Comparison of ENCODE assay signal across 1 cellular context in the genomic region with DNA sequence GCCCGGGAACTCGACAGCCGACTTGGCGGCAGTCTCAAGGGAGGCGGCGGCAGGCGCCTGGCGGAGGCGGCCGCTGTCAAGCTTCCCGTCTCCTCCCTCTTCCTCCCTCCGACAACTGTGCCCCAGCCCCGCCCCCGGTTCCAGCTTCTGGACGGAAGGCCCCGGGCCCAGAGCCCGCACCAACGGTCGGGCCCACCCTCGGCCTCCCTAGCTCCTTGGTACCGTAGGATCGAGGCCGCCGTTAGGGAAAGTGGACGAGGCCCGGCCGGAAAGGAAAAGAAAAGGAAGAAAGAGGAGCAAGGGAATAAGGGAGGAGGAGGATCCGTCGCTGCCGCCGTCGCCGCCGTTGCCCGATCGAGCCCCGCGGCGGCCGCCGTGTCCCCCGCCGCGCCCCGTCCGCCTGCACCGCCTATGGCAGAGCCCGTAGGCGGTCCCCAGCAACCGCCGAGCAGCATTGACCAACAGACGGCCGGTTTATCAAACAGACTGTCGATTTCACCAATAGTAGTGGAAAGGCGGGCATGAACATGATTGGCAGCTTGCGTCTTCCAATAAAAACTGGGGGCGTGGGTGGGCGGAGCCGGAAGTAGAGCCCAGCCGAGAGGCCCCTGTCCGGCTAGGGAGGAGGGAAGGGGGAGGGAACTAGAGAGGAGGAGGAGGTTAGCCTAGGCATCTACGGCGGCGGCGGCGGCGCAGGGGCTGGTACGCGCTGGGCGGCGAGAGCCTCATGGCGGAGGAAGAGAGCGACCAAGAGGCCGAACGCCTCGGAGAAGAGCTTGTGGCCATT.
A peak's percentile ranks its signal among the peaks of the same experiment; 100 is the strongest.
TF ChIP-seq lines count a peak whose summit lies in the region.

A gene with protein sequence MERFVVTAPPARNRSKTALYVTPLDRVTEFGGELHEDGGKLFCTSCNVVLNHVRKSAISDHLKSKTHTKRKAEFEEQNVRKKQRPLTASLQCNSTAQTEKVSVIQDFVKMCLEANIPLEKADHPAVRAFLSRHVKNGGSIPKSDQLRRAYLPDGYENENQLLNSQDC (minus strand): TSS at position 413 of the 787 bp plus-strand sequence. CDS start 3,029 bp downstream, outside the sequence.
A gene (plus strand): TSS at position 663 of the 787 bp plus-strand sequence. CDS start 65 bp downstream, at position 728.

TF ChIP-seq in HepG2, 621 proteins besides CTCF, POLR2A, EP300 and RAD21 (continued from another document and continues in another):
- TF ChIP-seq ZNF674 (CRISPR knock-in tag; IDR thresholded peaks at IDR 0.05; ENCODE audit: low read depth) (no peak), MXI1 (IDR thresholded peaks at IDR 0.05; ENCODE audit: borderline replicate concordance, low read depth, low read length) (peak; percentile 37; the same call in 1 of the 3 replicates), ZEB1 (IDR thresholded peaks at IDR 0.05; ENCODE audit: insufficient replicate concordance, low read depth) (no peak), KDM4B (CRISPR knock-in tag; IDR thresholded peaks at IDR 0.05) (no peak), HES4 (CRISPR knock-in tag; IDR thresholded peaks at IDR 0.05; ENCODE audit: borderline replicate concordance) (no peak), MED1 (CRISPR knock-in tag; IDR thresholded peaks at IDR 0.05) (peak; percentile 64), NCOA2 (CRISPR knock-in tag; IDR thresholded peaks at IDR 0.05) (no peak), CBX2 (IDR thresholded peaks at IDR 0.05; ENCODE audit: low read depth, low read length) (no peak), CBX2 (CRISPR knock-in tag; IDR thresholded peaks at IDR 0.05; ENCODE audit: low read depth) (no peak), EEA1 (CRISPR knock-in tag; IDR thresholded peaks at IDR 0.05; ENCODE audit: borderline replicate concordance) (peak; percentile 43; the same call in 1 of the 2 replicates), NFYB (CRISPR knock-in tag; IDR thresholded peaks at IDR 0.05) (peak; percentile 98), ZNF333 (CRISPR knock-in tag; IDR thresholded peaks at IDR 0.05; ENCODE audit: borderline replicate concordance) (0 out of 2 replicates have a peak, but pooled peaks have one; percentile 64), MTA3 (CRISPR knock-in tag; IDR thresholded peaks at IDR 0.05) (no peak), ZBTB1 (CRISPR knock-in tag; IDR thresholded peaks at IDR 0.05; ENCODE audit: borderline replicate concordance) (no peak), ZNF264 (CRISPR knock-in tag; IDR thresholded peaks at IDR 0.05) (no peak), THYN1 (CRISPR knock-in tag; IDR thresholded peaks at IDR 0.05; ENCODE audit: borderline replicate concordance, low read depth) (no peak), AGO1 (IDR thresholded peaks at IDR 0.05; ENCODE audit: low read depth, low read length, poor library complexity, severe bottlenecking) (no peak), HNF4A (CRISPR knock-in tag; IDR thresholded peaks at IDR 0.05) (no peak), THAP11 (CRISPR knock-in tag; IDR thresholded peaks at IDR 0.05) (peak; percentile 86), SSRP1 (CRISPR knock-in tag; IDR thresholded peaks at IDR 0.05) (no peak)
- TF ChIP-seq, protein P1, sequence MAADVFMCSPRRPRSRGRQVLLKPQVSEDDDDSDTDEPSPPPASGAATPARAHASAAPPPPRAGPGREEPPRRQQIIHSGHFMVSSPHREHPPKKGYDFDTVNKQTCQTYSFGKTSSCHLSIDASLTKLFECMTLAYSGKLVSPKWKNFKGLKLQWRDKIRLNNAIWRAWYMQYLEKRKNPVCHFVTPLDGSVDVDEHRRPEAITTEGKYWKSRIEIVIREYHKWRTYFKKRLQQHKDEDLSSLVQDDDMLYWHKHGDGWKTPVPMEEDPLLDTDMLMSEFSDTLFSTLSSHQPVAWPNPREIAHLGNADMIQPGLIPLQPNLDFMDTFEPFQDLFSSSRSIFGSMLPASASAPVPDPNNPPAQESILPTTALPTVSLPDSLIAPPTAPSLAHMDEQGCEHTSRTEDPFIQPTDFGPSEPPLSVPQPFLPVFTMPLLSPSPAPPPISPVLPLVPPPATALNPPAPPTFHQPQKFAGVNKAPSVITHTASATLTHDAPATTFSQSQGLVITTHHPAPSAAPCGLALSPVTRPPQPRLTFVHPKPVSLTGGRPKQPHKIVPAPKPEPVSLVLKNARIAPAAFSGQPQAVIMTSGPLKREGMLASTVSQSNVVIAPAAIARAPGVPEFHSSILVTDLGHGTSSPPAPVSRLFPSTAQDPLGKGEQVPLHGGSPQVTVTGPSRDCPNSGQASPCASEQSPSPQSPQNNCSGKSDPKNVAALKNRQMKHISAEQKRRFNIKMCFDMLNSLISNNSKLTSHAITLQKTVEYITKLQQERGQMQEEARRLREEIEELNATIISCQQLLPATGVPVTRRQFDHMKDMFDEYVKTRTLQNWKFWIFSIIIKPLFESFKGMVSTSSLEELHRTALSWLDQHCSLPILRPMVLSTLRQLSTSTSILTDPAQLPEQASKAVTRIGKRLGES (CRISPR knock-in tag; IDR thresholded peaks at IDR 0.05; ENCODE audit: borderline replicate concordance): no peak
- TF ChIP-seq, protein P2, sequence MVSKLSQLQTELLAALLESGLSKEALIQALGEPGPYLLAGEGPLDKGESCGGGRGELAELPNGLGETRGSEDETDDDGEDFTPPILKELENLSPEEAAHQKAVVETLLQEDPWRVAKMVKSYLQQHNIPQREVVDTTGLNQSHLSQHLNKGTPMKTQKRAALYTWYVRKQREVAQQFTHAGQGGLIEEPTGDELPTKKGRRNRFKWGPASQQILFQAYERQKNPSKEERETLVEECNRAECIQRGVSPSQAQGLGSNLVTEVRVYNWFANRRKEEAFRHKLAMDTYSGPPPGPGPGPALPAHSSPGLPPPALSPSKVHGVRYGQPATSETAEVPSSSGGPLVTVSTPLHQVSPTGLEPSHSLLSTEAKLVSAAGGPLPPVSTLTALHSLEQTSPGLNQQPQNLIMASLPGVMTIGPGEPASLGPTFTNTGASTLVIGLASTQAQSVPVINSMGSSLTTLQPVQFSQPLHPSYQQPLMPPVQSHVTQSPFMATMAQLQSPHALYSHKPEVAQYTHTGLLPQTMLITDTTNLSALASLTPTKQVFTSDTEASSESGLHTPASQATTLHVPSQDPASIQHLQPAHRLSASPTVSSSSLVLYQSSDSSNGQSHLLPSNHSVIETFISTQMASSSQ (IDR thresholded peaks at IDR 0.05; ENCODE audit: low read depth): no peak
- TF ChIP-seq, protein P2 (CRISPR knock-in tag; IDR thresholded peaks at IDR 0.05; ENCODE audit: borderline replicate concordance): no peak; the same call in 1 of the 2 replicates
- TF ChIP-seq, protein P3, sequence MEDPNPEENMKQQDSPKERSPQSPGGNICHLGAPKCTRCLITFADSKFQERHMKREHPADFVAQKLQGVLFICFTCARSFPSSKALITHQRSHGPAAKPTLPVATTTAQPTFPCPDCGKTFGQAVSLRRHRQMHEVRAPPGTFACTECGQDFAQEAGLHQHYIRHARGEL (CRISPR knock-in tag; IDR thresholded peaks at IDR 0.05): no peak
- TF ChIP-seq, protein P4, sequence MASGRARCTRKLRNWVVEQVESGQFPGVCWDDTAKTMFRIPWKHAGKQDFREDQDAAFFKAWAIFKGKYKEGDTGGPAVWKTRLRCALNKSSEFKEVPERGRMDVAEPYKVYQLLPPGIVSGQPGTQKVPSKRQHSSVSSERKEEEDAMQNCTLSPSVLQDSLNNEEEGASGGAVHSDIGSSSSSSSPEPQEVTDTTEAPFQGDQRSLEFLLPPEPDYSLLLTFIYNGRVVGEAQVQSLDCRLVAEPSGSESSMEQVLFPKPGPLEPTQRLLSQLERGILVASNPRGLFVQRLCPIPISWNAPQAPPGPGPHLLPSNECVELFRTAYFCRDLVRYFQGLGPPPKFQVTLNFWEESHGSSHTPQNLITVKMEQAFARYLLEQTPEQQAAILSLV (CRISPR knock-in tag; IDR thresholded peaks at IDR 0.05; ENCODE audit: borderline replicate concordance): peak; percentile 76
- TF ChIP-seq, protein P5, sequence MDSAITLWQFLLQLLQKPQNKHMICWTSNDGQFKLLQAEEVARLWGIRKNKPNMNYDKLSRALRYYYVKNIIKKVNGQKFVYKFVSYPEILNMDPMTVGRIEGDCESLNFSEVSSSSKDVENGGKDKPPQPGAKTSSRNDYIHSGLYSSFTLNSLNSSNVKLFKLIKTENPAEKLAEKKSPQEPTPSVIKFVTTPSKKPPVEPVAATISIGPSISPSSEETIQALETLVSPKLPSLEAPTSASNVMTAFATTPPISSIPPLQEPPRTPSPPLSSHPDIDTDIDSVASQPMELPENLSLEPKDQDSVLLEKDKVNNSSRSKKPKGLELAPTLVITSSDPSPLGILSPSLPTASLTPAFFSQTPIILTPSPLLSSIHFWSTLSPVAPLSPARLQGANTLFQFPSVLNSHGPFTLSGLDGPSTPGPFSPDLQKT (CRISPR knock-in tag; IDR thresholded peaks at IDR 0.05; ENCODE audit: borderline replicate concordance): no peak
- TF ChIP-seq, protein P6, sequence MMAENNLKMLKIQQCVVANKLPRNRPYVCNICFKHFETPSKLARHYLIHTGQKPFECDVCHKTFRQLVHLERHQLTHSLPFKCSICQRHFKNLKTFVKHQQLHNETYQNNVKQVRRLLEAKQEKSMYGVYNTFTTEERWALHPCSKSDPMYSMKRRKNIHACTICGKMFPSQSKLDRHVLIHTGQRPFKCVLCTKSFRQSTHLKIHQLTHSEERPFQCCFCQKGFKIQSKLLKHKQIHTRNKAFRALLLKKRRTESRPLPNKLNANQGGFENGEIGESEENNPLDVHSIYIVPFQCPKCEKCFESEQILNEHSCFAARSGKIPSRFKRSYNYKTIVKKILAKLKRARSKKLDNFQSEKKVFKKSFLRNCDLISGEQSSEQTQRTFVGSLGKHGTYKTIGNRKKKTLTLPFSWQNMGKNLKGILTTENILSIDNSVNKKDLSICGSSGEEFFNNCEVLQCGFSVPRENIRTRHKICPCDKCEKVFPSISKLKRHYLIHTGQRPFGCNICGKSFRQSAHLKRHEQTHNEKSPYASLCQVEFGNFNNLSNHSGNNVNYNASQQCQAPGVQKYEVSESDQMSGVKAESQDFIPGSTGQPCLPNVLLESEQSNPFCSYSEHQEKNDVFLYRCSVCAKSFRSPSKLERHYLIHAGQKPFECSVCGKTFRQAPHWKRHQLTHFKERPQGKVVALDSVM (CRISPR knock-in tag; IDR thresholded peaks at IDR 0.05): no peak; the same call in 1 of the 2 replicates
- TF ChIP-seq, protein P7, sequence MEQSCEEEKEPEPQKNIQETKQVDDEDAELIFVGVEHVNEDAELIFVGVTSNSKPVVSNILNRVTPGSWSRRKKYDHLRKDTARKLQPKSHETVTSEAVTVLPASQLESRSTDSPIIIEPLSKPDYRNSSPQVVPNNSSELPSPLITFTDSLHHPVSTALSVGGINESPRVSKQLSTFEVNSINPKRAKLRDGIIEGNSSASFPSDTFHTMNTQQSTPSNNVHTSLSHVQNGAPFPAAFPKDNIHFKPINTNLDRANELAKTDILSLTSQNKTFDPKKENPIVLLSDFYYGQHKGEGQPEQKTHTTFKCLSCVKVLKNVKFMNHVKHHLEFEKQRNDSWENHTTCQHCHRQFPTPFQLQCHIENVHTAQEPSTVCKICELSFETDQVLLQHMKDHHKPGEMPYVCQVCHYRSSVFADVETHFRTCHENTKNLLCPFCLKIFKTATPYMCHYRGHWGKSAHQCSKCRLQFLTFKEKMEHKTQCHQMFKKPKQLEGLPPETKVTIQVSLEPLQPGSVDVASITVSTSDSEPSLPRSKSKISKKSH (CRISPR knock-in tag; IDR thresholded peaks at IDR 0.05; ENCODE audit: borderline replicate concordance): no peak; the same call in 1 of the 2 replicates
- TF ChIP-seq, protein P8, sequence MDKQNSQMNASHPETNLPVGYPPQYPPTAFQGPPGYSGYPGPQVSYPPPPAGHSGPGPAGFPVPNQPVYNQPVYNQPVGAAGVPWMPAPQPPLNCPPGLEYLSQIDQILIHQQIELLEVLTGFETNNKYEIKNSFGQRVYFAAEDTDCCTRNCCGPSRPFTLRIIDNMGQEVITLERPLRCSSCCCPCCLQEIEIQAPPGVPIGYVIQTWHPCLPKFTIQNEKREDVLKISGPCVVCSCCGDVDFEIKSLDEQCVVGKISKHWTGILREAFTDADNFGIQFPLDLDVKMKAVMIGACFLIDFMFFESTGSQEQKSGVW (CRISPR knock-in tag; IDR thresholded peaks at IDR 0.05; ENCODE audit: borderline replicate concordance): no peak
- TF ChIP-seq, protein P9, sequence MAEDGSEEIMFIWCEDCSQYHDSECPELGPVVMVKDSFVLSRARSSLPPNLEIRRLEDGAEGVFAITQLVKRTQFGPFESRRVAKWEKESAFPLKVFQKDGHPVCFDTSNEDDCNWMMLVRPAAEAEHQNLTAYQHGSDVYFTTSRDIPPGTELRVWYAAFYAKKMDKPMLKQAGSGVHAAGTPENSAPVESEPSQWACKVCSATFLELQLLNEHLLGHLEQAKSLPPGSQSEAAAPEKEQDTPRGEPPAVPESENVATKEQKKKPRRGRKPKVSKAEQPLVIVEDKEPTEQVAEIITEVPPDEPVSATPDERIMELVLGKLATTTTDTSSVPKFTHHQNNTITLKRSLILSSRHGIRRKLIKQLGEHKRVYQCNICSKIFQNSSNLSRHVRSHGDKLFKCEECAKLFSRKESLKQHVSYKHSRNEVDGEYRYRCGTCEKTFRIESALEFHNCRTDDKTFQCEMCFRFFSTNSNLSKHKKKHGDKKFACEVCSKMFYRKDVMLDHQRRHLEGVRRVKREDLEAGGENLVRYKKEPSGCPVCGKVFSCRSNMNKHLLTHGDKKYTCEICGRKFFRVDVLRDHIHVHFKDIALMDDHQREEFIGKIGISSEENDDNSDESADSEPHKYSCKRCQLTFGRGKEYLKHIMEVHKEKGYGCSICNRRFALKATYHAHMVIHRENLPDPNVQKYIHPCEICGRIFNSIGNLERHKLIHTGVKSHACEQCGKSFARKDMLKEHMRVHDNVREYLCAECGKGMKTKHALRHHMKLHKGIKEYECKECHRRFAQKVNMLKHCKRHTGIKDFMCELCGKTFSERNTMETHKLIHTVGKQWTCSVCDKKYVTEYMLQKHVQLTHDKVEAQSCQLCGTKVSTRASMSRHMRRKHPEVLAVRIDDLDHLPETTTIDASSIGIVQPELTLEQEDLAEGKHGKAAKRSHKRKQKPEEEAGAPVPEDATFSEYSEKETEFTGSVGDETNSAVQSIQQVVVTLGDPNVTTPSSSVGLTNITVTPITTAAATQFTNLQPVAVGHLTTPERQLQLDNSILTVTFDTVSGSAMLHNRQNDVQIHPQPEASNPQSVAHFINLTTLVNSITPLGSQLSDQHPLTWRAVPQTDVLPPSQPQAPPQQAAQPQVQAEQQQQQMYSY (CRISPR knock-in tag; IDR thresholded peaks at IDR 0.05): no peak
